In the genomic region with DNA sequence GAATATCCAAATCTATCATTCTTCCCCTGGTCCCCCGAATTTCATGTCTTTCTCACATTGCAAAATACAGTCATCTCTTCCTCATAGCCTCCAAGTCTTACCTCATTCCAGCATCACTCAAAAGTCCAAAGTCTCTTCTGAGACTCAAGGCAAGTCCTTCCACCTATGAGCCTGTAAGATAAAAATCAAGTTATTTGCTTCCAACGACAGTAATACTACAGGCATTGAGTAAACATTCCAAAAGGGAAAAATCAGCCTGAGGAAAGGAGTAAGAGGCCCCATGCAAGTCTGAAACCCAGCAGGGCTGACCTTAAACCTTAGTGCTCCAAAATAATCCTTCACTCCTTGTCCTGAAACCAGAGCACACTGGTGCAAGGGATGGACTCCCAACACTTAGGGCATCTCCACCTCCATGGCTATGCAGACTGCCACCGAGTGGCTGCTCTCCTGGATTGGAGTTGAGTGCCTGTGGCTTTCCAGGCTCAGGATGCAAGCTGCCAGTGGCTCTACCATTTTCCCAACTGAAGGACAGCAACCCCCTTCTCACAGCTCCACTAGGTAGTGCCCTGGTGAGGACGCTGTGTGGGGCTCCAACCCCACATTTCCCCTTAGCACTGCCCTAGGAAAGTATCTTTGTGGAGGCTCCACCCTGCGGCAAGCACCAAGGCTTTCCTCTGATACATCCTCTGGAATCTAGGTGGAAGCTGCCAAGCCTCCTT, we compare ENCODE assay signal across 13 cellular contexts. TPM values are rescaled to one million over a fixed set of nuclear protein-coding genes. Genes with fewer than 3 reads are reported as not detected.
A peak's percentile ranks its signal among the peaks of the same experiment; 100 is the strongest.
DNase-seq lines count a peak whose midpoint lies in the region; ATAC-seq, FAIRE-seq and TF ChIP-seq lines count a peak whose summit lies in the region.
"Had no signal": no experiment of that assay in that cellular context is flagged by ENCODE, and none has a peak within 500 bp of the region (broad histone marks: within the 10 kb centered on the region; RNA-seq: fewer than 3 reads in every experiment).

No MANE protein-coding gene starts in this region.

- H3K23ac ChIP-seq in IMR-90 (ENCODE audit: low read depth, low read length): no peak overlapping the region

- H3K79me1 ChIP-seq in IMR-90 (ENCODE audit: low read depth in 1 of 2, low read length in 2 of 2): no peaks in the 10 kb centered on the region

- CTCF ChIA-PET in IMR-90 (lab: Yijun Ruan, JAX): no interaction called here

- H4K5ac ChIP-seq in IMR-90 (ENCODE audit: low read depth, low read length): no peak overlapping the region

- H3K9me3 ChIP-seq in IMR-90 (ENCODE audit: control insufficient read depth, insufficient read depth, low read length): no peaks in the 10 kb centered on the region
- H3K9me3 ChIP-seq in small intestine (ENCODE audit: control insufficient read depth, low read depth): no peaks in the 10 kb centered on the region
- H3K9me3 ChIP-seq in colonic mucosa: no peaks in the 10 kb centered on the region

- H4K91ac ChIP-seq in IMR-90 (ENCODE audit: insufficient read depth, low read depth, low read length): no peak overlapping the region

- no peak for TF ChIP-seq CTCF in IMR-90 (conservative IDR thresholded peaks at IDR 0.05; ENCODE audit: low read depth, low read length)
- TF ChIP-seq CTCF in colonic mucosa (IDR thresholded peaks at IDR 0.05): no peak

- H4K8ac ChIP-seq in IMR-90 (ENCODE audit: low read depth in 2 of 2, low read length in 2 of 2): no peak overlapping the region

- no peak overlapping the region for H2BK15ac ChIP-seq in IMR-90 (ENCODE audit: low read depth, low read length)

- no peak overlapping the region for H2BK120ac ChIP-seq in IMR-90 (ENCODE audit: low read depth, low read length)

- no peak overlapping the region for H2BK5ac ChIP-seq in IMR-90 (ENCODE audit: low read depth, low read length, poor library complexity, severe bottlenecking)

- H3K27me3 ChIP-seq in IMR-90 (ENCODE audit: control insufficient read depth, insufficient read depth, low read length): no peaks in the 10 kb centered on the region
- no peaks in the 10 kb centered on the region for H3K27me3 ChIP-seq in small intestine (ENCODE audit: control insufficient read depth in 2 of 2, insufficient read depth in 2 of 2, low read length in 2 of 2)
- H3K27me3 ChIP-seq in colonic mucosa: no peaks in the 10 kb centered on the region

- peak; percentile 23 for DNase-seq in ELF-1 (ENCODE audit: low read depth, low spot score)
- no peak for DNase-seq in IMR-90
- peak; percentile 54 for DNase-seq in islet precursor cell
- DNase-seq in small intestine: peak; percentile 90
- DNase-seq in colonic mucosa: no peak
- no peak for DNase-seq in GM03348 (ENCODE audit: low spot score)
- DNase-seq in effector CD4-positive, alpha-beta T cell: no peak
- DNase-seq: KG1, NCI-H1436 treated with DMSO at 0.1 percent for 48 hours, NCI-H2029 treated with DMSO at 0.1 percent for 48 hours, NCI-H748 treated with DMSO at 0.1 percent for 48 hours had no signal

- no peak overlapping the region for H3K4me3 ChIP-seq in IMR-90 (ENCODE audit: insufficient read depth, low read depth, low read length)
- H3K4me3 ChIP-seq in small intestine (ENCODE audit: low read depth in 1 of 2, low read length in 2 of 2): no peak overlapping the region
- no peak overlapping the region for H3K4me3 ChIP-seq in colonic mucosa
- H3K4me3 ChIP-seq: HAP-1 had no signal

- dilution Hi-C loops in IMR-90 (cut with HindIII; ENCODE audit: low sequenced_read_pairs, unreplicated experiment): no loop called here

- no peak overlapping the region for H3K14ac ChIP-seq in IMR-90 (replicated peaks; ENCODE audit: low read depth, low read length)

- peak overlapping the region; percentile 32 for H2AFZ ChIP-seq in IMR-90 (replicated peaks; ENCODE audit: low read length, poor library complexity)

- H4K20me1 ChIP-seq in IMR-90 (ENCODE audit: insufficient read depth, low read length): no peaks in the 10 kb centered on the region

- peak overlapping the region; percentile 81 for H2AK9ac ChIP-seq in IMR-90 (replicated peaks; ENCODE audit: low read depth, low read length, poor library complexity)

- H3K56ac ChIP-seq in IMR-90 (ENCODE audit: extremely low read depth, insufficient read depth, low read length): no peak overlapping the region

- H3K18ac ChIP-seq in IMR-90 (ENCODE audit: low read depth, low read length): no peak overlapping the region

- WGBS in IMR-90 (ENCODE audit: extremely low coverage in 2 of 2, insufficient read length in 1 of 2), 2 experiments: no CpG with 5 or more reads among the region's 5 CpGs
- WGBS in small intestine, 3 donors: 46 to 53% (median 48%) methylated on average over 5 of the region's 5 CpGs

- H2AK5ac ChIP-seq in IMR-90 (ENCODE audit: low read depth, low read length): peak overlapping the region; percentile 7; the same call in 1 of the 2 replicates

- intact Hi-C loops in IMR-90 (cut with micrococcal nuclease): no loop called here
- intact Hi-C loops in colonic mucosa (cut with DNase I): no loop called here

- no peak for TF ChIP-seq POLR2A in IMR-90 (IDR thresholded peaks at IDR 0.05; ENCODE audit: low read depth, low read length)

- TF ChIP-seq RAD21 in IMR-90 (IDR thresholded peaks at IDR 0.05; ENCODE audit: low read length): no peak

- POLR2A ChIA-PET in IMR-90 (lab: Charles Lee; ENCODE audit: unreplicated experiment): no interaction called here

- no peak overlapping the region for H3K4ac ChIP-seq in IMR-90 (ENCODE audit: low read depth, low read length)

- no peak overlapping the region for H2BK20ac ChIP-seq in IMR-90 (ENCODE audit: low read depth, low read length)

- in situ Hi-C loops in IMR-90 (cut with MboI; ENCODE audit: low sequenced_read_pairs): no loop called here

- H3K36me3 ChIP-seq in IMR-90 (ENCODE audit: control insufficient read depth, insufficient read depth, low read length) (no peaks in the 10 kb centered on the region), small intestine (ENCODE audit: control insufficient read depth in 2 of 2, insufficient read depth in 2 of 2, low read length in 2 of 2) (no peaks in the 10 kb centered on the region), colonic mucosa (no peaks in the 10 kb centered on the region)
- H3K36me3 ChIP-seq: HAP-1 had no signal

- FAIRE-seq in small intestine (lab: Jason Lieb, UNC): no peak

- BruUV-seq in IMR-90 (replicated peaks; lab: Mats Ljungman, UMichigan): no TSS peak

- H3K4me1 ChIP-seq in IMR-90 (ENCODE audit: control insufficient read depth, insufficient read depth, low read length) (no peaks in the 10 kb centered on the region), small intestine (ENCODE audit: control insufficient read depth in 2 of 2, insufficient read depth in 1 of 2, low read depth in 1 of 2, low read length in 1 of 2) (peaks cover 0 to 5% of the 10 kb centered on the region in 2 donors), colonic mucosa (no peaks in the 10 kb centered on the region)

- ATAC-seq in IMR-90 (ENCODE audit: low read depth): no peak; the same call in 1 of the 2 replicates

- no peak overlapping the region for H3K9ac ChIP-seq in IMR-90 (ENCODE audit: low read depth, low read length)
- H3K9ac ChIP-seq in colonic mucosa (ENCODE audit: low read depth in 2 of 2, low read length in 2 of 2): no peak overlapping the region

- no peak overlapping the region for H3K27ac ChIP-seq in IMR-90 (ENCODE audit: insufficient read depth, low read length)
- H3K27ac ChIP-seq in small intestine (ENCODE audit: low read depth in 1 of 2, low read length in 1 of 2): peak overlapping the region in 1 of 2 donors; percentile 14
- no peak overlapping the region for H3K27ac ChIP-seq in colonic mucosa
- H3K27ac ChIP-seq: RWPE1 had no signal

- no peaks in the 10 kb centered on the region; the same call in 1 of the 2 replicates for H3K9me1 ChIP-seq in IMR-90 (ENCODE audit: insufficient read depth, low read length)

- H3K4me2 ChIP-seq in IMR-90 (ENCODE audit: low read depth, low read length): no peak overlapping the region

TF ChIP-seq in IMR-90, 13 proteins besides CTCF, POLR2A, EP300 and RAD21 (continues in another document):
- TF ChIP-seq SMC3 (IDR thresholded peaks at IDR 0.05; ENCODE audit: low read depth, low read length) (no peak), FOS (IDR thresholded peaks at IDR 0.05; ENCODE audit: low read depth, low read length) (no peak), RCOR1 (IDR thresholded peaks at IDR 0.05; ENCODE audit: insufficient replicate concordance, low read length) (no peak), CEBPB (IDR thresholded peaks at IDR 0.05; ENCODE audit: low read depth, low read length) (no peak), RFX5 (IDR thresholded peaks at IDR 0.05; ENCODE audit: low read depth, low read length) (no peak), BHLHE40 (IDR thresholded peaks at IDR 0.05; ENCODE audit: low read depth, low read length) (no peak), MAFK (IDR thresholded peaks at IDR 0.05; ENCODE audit: low read depth, low read length) (no peak), MAZ (IDR thresholded peaks at IDR 0.05; ENCODE audit: borderline replicate concordance, low read depth, low read length) (no peak), CHD1 (IDR thresholded peaks at IDR 0.05; ENCODE audit: low read depth, low read length) (no peak), MXI1 (IDR thresholded peaks at IDR 0.05; ENCODE audit: borderline replicate concordance, low read depth, low read length) (no peak)
- TF ChIP-seq, protein P1, sequence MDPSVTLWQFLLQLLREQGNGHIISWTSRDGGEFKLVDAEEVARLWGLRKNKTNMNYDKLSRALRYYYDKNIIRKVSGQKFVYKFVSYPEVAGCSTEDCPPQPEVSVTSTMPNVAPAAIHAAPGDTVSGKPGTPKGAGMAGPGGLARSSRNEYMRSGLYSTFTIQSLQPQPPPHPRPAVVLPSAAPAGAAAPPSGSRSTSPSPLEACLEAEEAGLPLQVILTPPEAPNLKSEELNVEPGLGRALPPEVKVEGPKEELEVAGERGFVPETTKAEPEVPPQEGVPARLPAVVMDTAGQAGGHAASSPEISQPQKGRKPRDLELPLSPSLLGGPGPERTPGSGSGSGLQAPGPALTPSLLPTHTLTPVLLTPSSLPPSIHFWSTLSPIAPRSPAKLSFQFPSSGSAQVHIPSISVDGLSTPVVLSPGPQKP (IDR thresholded peaks at IDR 0.05; ENCODE audit: borderline replicate concordance, low read depth, low read length): no peak
- TF ChIP-seq, protein P2, sequence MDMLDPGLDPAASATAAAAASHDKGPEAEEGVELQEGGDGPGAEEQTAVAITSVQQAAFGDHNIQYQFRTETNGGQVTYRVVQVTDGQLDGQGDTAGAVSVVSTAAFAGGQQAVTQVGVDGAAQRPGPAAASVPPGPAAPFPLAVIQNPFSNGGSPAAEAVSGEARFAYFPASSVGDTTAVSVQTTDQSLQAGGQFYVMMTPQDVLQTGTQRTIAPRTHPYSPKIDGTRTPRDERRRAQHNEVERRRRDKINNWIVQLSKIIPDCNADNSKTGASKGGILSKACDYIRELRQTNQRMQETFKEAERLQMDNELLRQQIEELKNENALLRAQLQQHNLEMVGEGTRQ (IDR thresholded peaks at IDR 0.05; ENCODE audit: low read depth, low read length): no peak

RNA-seq across cellular contexts. Expression of a gene that starts 16.3 kb away (rescaled TPM):
- total RNA-seq in IMR-90 (2012; rRNA removed) (7.5 and 9.5 TPM in 2 replicates), colonic mucosa (1 to 10 TPM; 1.3 to 7.5 TPM)
- polyA plus RNA-seq in IMR-90 (2012; rRNA removed) (8.7 and 10.8 TPM in 2 replicates), small intestine (1 to 10 TPM in 2 of 3 donors, under 1 TPM in 1; 0.45 to 6.2 (median 4.9) TPM)
- 4.6 and 4.8 TPM in 2 replicates for polyA plus RNA-seq in IMR-90 (2012; cell fraction: cytosol; rRNA removed)
- polyA plus RNA-seq in IMR-90 (2012; cell fraction: nucleus; rRNA removed; ENCODE audit: low replicate concordance): 5.2 and 21.0 TPM in 2 replicates

Comparison
In these comparisons a context has a peak if more than half of its experiments do, and no peak if none do; other contexts are left out.
1. DNase-seq: peak in ELF-1 (single experiment), islet precursor cell (single experiment) and small intestine (single experiment); none in IMR-90 (single experiment), colonic mucosa (single experiment), GM03348 (single experiment) and effector CD4-positive, alpha-beta T cell (single experiment).